ENCODE assay signal across 21 cellular contexts in genomic region chr11:114289779-114290178, GRCh38. TPM values are rescaled to one million over a fixed set of nuclear protein-coding genes. Genes with fewer than 3 reads are reported as not detected.
DNase-seq lines count a peak whose midpoint lies in the region; ATAC-seq, FAIRE-seq and TF ChIP-seq lines count a peak whose summit lies in the region.
"Had no signal": no experiment of that assay in that cellular context is flagged by ENCODE, and none has a peak within 500 bp of the region (broad histone marks: within the 10 kb centered on the region; RNA-seq: fewer than 3 reads in every experiment).

No MANE protein-coding gene starts in this region.

- 33 to 48% methylated on average over 5 of the region's 5 CpGs for WGBS in GM23248 (ENCODE audit: low coverage in 1 of 2, low lambda C conversion rate in 2 of 2, missing lambda C conversion rate in 2 of 2), 2 experiments
- WGBS in H1 (ENCODE audit: extremely low coverage in 1 of 2, insufficient coverage in 1 of 2, insufficient read length in 1 of 2, insufficient replicate concordance in 2 of 2, low coverage in 1 of 2, low lambda C conversion rate in 2 of 2, missing lambda C conversion rate in 1 of 2), 2 experiments, result 63% methylated on average over 5 of the region's 5 CpGs; no CpG with 5 or more reads in 1 of the 2 experiments

- no peak for TF ChIP-seq CTCF in VCaP (conservative IDR thresholded peaks at IDR 0.05)
- no peak for TF ChIP-seq CTCF in H1 (IDR thresholded peaks at IDR 0.05; ENCODE audit: control extremely low read depth in 1 of 3, insufficient read depth in 1 of 3, low read depth in 1 of 3, low read length in 3 of 3)

- TF ChIP-seq EP300 in H1 (IDR thresholded peaks at IDR 0.05; ENCODE audit: borderline replicate concordance in 1 of 2, low read depth in 2 of 2, low read length in 2 of 2), result no peak

- no peak overlapping the region for H3K23ac ChIP-seq in H1 (ENCODE audit: insufficient read length)

- no peaks in the 10 kb centered on the region for H3K36me3 Mint-ChIP-seq in activated naive CD4-positive, alpha-beta T cell treated with anti-CD3 and anti-CD28 coated beads for 36 hours (ENCODE audit: low read depth)

- H4K8ac ChIP-seq in H1 (ENCODE audit: extremely low read depth, insufficient read depth, low read length), result no peak overlapping the region

- H2BK12ac ChIP-seq in H1 (ENCODE audit: low read depth, low read length), result no peak overlapping the region

- H3K23me2 ChIP-seq in H1 (ENCODE audit: low read depth, low read length), result no peaks in the 10 kb centered on the region

- ATAC-seq in HG03342 (IDR thresholded peaks at IDR 0.05; ENCODE audit: unreplicated experiment), result no peak

- no peak overlapping the region for H3K4ac ChIP-seq in H1 (replicated peaks; ENCODE audit: insufficient read length, low read depth, low read length)

- peak overlapping the region; percentile 62 for H2AFZ ChIP-seq in GM23248
- H2AFZ ChIP-seq in H1 (ENCODE audit: low read length), result 0 out of 2 replicates have a peak overlapping the region, but pooled peaks have one; percentile 23

- no peaks in the 10 kb centered on the region for H3K9me3 Mint-ChIP-seq in activated naive CD4-positive, alpha-beta T cell treated with anti-CD3 and anti-CD28 coated beads for 36 hours

- H3K14ac ChIP-seq in H1 (ENCODE audit: insufficient read length), result no peak overlapping the region

- CTCF ChIA-PET in H1 (lab: Charles Lee; ENCODE audit: partially characterized antibody), result interaction anchor here (1.0 to 3.8 kb wide), 6 partner anchors 10 to 51 kb away, joined by 3 to 30 read pairs (median 6); no protein-coding TSS in a partner anchor
- CTCF ChIA-PET in activated naive CD4-positive, alpha-beta T cell treated with anti-CD3 and anti-CD28 coated beads for 36 hours (lab: Charles Lee), result no interaction called here

- H2BK5ac ChIP-seq in H1 (ENCODE audit: low read depth, low read length), result no peak overlapping the region

- H3K4me3 ChIP-seq in GM23248 (peak overlapping the region; percentile 80; the same call in 1 of the 2 replicates), H1 (ENCODE audit: extremely low read depth in 1 of 4, insufficient read depth in 2 of 4, low read depth in 3 of 4, low read length in 4 of 4) (no peak overlapping the region), skeletal muscle satellite cell (ENCODE audit: low read length) (no peak overlapping the region)

- DNase-seq in GM23248 (peak; percentile 26), H1 (ENCODE audit: low read depth in 1 of 2, low spot score in 2 of 2) (no peak), NCI-H187 (lab: John Stamatoyannopoulos, UW) (no peak)
- no peak for DNase-seq in activated naive CD4-positive, alpha-beta T cell treated with anti-CD3 and anti-CD28 coated beads for 36 hours
- DNase-seq: BE2C, GF-D8, H7, NCI-H1105, NCI-H2081, NCI-H2171 treated with DMSO at 0.1 percent for 48 hours, NCI-H524 treated with DMSO at 0.1 percent for 48 hours, NCI-H82, SW 1271 had no signal

- H2BK20ac ChIP-seq in H1 (ENCODE audit: low read length), result no peak overlapping the region

- no peaks in the 10 kb centered on the region for H3K4me1 Mint-ChIP-seq in activated naive CD4-positive, alpha-beta T cell treated with anti-CD3 and anti-CD28 coated beads for 36 hours (ENCODE audit: low read depth)

- peaks cover 82% of the 10 kb centered on the region for H3F3A ChIP-seq in GM23248 (ENCODE audit: insufficient read depth)

- no peak overlapping the region for H2BK120ac ChIP-seq in H1 (replicated peaks; ENCODE audit: low read depth, low read length)

- no peak overlapping the region for H4K5ac ChIP-seq in H1 (ENCODE audit: insufficient read length, low read depth, low read length)

- H3K79me1 ChIP-seq in H1 (ENCODE audit: low read depth, low read length), result no peaks in the 10 kb centered on the region

- H3K4me2 ChIP-seq in GM23248 (ENCODE audit: unreplicated experiment) (peak overlapping the region; percentile 97), H1 (ENCODE audit: insufficient read depth in 1 of 2, low read depth in 2 of 2, low read length in 2 of 2) (no peak overlapping the region), skeletal muscle satellite cell (ENCODE audit: low read length) (peak overlapping the region; percentile 74)
- H3K4me2 ChIP-seq: KMS-11 had no signal

- no peak overlapping the region for H3K4me3 Mint-ChIP-seq in activated naive CD4-positive, alpha-beta T cell treated with anti-CD3 and anti-CD28 coated beads for 36 hours

- H3K9me2 ChIP-seq in GM23248 (ENCODE audit: insufficient read depth), result no peaks in the 10 kb centered on the region

- TF ChIP-seq RAD21 in H1 (IDR thresholded peaks at IDR 0.05 in 1 of 2, conservative IDR thresholded peaks at IDR 0.05 in 1 of 2; ENCODE audit: low read depth in 2 of 2, low read length in 2 of 2), result no peak

- POLR2A ChIA-PET in H1 (lab: Charles Lee; ENCODE audit: partially characterized antibody), result interaction anchor here (1.3 kb wide), 1 partner anchor 9 kb away, joined by 3 read pairs; no protein-coding TSS in a partner anchor

- H3K4me1 ChIP-seq in GM23248 (ENCODE audit: insufficient read depth) (peaks cover 97% of the 10 kb centered on the region), H1 (replicated peaks in 1 of 4; ENCODE audit: control insufficient read depth in 3 of 4, insufficient read depth in 4 of 4, low read length in 3 of 4) (no peaks in the 10 kb centered on the region), skeletal muscle satellite cell (ENCODE audit: control insufficient read depth, insufficient read depth, low read length) (peaks cover 75% of the 10 kb centered on the region)
- H3K4me1 ChIP-seq: BE2C had no signal

- H2BK15ac ChIP-seq in H1 (ENCODE audit: low read length), result no peak overlapping the region

- H3K9ac ChIP-seq in GM23248, result peak overlapping the region; percentile 90
- H3K9ac ChIP-seq in H1 (replicated peaks in 1 of 4; ENCODE audit: extremely low read depth in 1 of 4, low read depth in 3 of 4, low read length in 3 of 4), result no peak overlapping the region
- H3K9ac ChIP-seq in skeletal muscle satellite cell (ENCODE audit: low read depth, low read length), result peak overlapping the region; percentile 89
- H3K9ac ChIP-seq: KMS-11 had no signal

- H3K36me3 ChIP-seq in GM23248 (ENCODE audit: low read depth), result no peaks in the 10 kb centered on the region
- no peaks in the 10 kb centered on the region for H3K36me3 ChIP-seq in H1 (ENCODE audit: control insufficient read depth in 2 of 4, insufficient read depth in 4 of 4, low read length in 3 of 4)
- no peaks in the 10 kb centered on the region for H3K36me3 ChIP-seq in skeletal muscle satellite cell (ENCODE audit: insufficient read depth, low read length)
- H3K36me3 ChIP-seq: BE2C had no signal

- in situ Hi-C loops in GM23248 (cut with MboI), result no loop called here

- no peak overlapping the region for H4K91ac ChIP-seq in H1 (replicated peaks; ENCODE audit: insufficient read length, low read length)

- no peaks in the 10 kb centered on the region for H3K27me3 ChIP-seq in GM23248 (replicated peaks; ENCODE audit: insufficient read depth)
- no peaks in the 10 kb centered on the region for H3K27me3 ChIP-seq in H1 (replicated peaks in 1 of 4; ENCODE audit: control insufficient read depth in 3 of 4, extremely low read depth in 1 of 4, insufficient read depth in 3 of 4, low read length in 3 of 4)
- no peaks in the 10 kb centered on the region for H3K27me3 ChIP-seq in skeletal muscle satellite cell (ENCODE audit: control insufficient read depth, insufficient read depth, low read length)

- intact Hi-C loops in activated naive CD4-positive, alpha-beta T cell treated with anti-CD3 and anti-CD28 coated beads for 36 hours (cut with micrococcal nuclease), result no loop called here

- H4K20me1 ChIP-seq in GM23248 (ENCODE audit: insufficient read depth) (no peaks in the 10 kb centered on the region), H1 (replicated peaks in 1 of 2; ENCODE audit: control insufficient read depth in 1 of 2, insufficient read depth in 2 of 2, low read length in 2 of 2) (no peaks in the 10 kb centered on the region)

- H2AK5ac ChIP-seq in H1 (ENCODE audit: low read depth, low read length), result no peak overlapping the region

- no peaks in the 10 kb centered on the region for H3K27me3 Mint-ChIP-seq in activated naive CD4-positive, alpha-beta T cell treated with anti-CD3 and anti-CD28 coated beads for 36 hours (ENCODE audit: low read depth)

- peaks cover 42% of the 10 kb centered on the region for H3K79me2 ChIP-seq in GM23248 (ENCODE audit: insufficient read depth)
- no peaks in the 10 kb centered on the region for H3K79me2 ChIP-seq in H1 (ENCODE audit: control insufficient read depth in 1 of 2, insufficient read depth in 2 of 2, low read length in 2 of 2)

- H3K9me3 ChIP-seq in GM23248 (ENCODE audit: low read depth) (no peaks in the 10 kb centered on the region), H1 (ENCODE audit: insufficient read depth in 2 of 2, low read depth in 1 of 2, low read length in 1 of 2) (no peaks in the 10 kb centered on the region), skeletal muscle satellite cell (replicated peaks; ENCODE audit: low read length) (no peaks in the 10 kb centered on the region)
- H3K9me3 ChIP-seq: BE2C had no signal

- no peak overlapping the region for H3K18ac ChIP-seq in H1 (ENCODE audit: extremely low read depth, low read length)

- H3K56ac ChIP-seq in H1 (replicated peaks; ENCODE audit: insufficient read length, low read depth, low read length), result no peak overlapping the region

- FAIRE-seq in H1 (lab: Jason Lieb, UNC), result peak; percentile 57
- FAIRE-seq: A204.1, RCC 7860 had no signal

- H3K27ac Mint-ChIP-seq in activated naive CD4-positive, alpha-beta T cell treated with anti-CD3 and anti-CD28 coated beads for 36 hours, result no peak overlapping the region

- no peak for TF ChIP-seq POLR2A in H1 (IDR thresholded peaks at IDR 0.05; ENCODE audit: control extremely low read depth in 1 of 2, low read depth in 2 of 2, low read length in 2 of 2)

- H3K27ac ChIP-seq in GM23248 (peak overlapping the region; percentile 100), VCaP (peak overlapping the region; percentile 79), H1 (ENCODE audit: low read depth, low read length) (no peak overlapping the region)
- H3K27ac ChIP-seq: HL-60, KMS-11 had no signal

TF ChIP-seq in H1, 55 proteins besides CTCF, POLR2A, EP300 and RAD21 (continues in another document):
- no peak for TF ChIP-seq TAF1 (IDR thresholded peaks at IDR 0.05; ENCODE audit: low read depth, low read length)

RNA-seq across cellular contexts. Expression of gene NNMT, which starts 6.4 kb away (rescaled TPM):
- total RNA-seq in GM23248 (2014; rRNA removed; shearing (Covaris generic)), result 809 and 1,043 TPM in 2 replicates
- polyA plus RNA-seq in GM23248 (2016; fragmentation: Nextera tagmentation; extraction: Ambion mirVana), result 1,317 and 1,390 TPM in 2 replicates
- not detected in 2 replicates for total RNA-seq in H1 (2021; fragmentation: NEBNext Ultra II Directional; extraction: Animal tissue kit (Norgen Biotek cat#: 25700))
- 0.38 TPM in 1 of 2 replicates, not detected in the other for polyA plus RNA-seq in H1 (2011; rRNA removed)
- not detected for polyA plus RNA-seq in H1 (2011; cell fraction: cytosol; rRNA removed)
- not detected for polyA plus RNA-seq in H1 (2011; cell fraction: nucleus; rRNA removed)
- polyA plus RNA-seq in H1 (2012, experiment 1 of 2), result not detected in 4 replicates
- polyA plus RNA-seq in H1 (2012, experiment 2 of 2), result 0.67 TPM
- polyA plus RNA-seq in H1 (2013, experiment 1 of 2), result 0.04 TPM
- polyA plus RNA-seq in H1 (2013, experiment 2 of 2), result not detected
- not detected in 2 replicates for polyA minus RNA-seq in H1 (2011; rRNA and poly(A)+ RNA removed)
- not detected for polyA minus RNA-seq in H1 (2011; cell fraction: cytosol; rRNA and poly(A)+ RNA removed)
- 3.0 TPM for polyA minus RNA-seq in H1 (2011; cell fraction: nucleus; rRNA and poly(A)+ RNA removed)
- 250 and 318 TPM in 2 replicates for total RNA-seq in skeletal muscle satellite cell (2012; rRNA removed)
- total RNA-seq in activated naive CD4-positive, alpha-beta T cell treated with anti-CD3 and anti-CD28 coated beads for 36 hours, result not detected
- total RNA-seq: H7, OCI-LY7 had no signal

Comparison
In these comparisons a context has a peak if more than half of its experiments do, and no peak if none do; other contexts are left out.
1. H3K4me2 ChIP-seq: peak in GM23248 (single experiment) and skeletal muscle satellite cell (single experiment); none in H1 (0 of 2).
2. H3K9ac ChIP-seq: peak in GM23248 (single experiment) and skeletal muscle satellite cell (single experiment); none in H1 (0 of 4).
3. RNA of gene NNMT, which starts 6.4 kb away (total RNA-seq): 809 to 1,043 TPM in GM23248; not detected in H1 and not detected in activated naive CD4-positive, alpha-beta T cell treated with anti-CD3 and anti-CD28 coated beads for 36 hours; every median in the first group is over 100 times any median in the second.